Comparison of ENCODE assay signal across 16 cellular contexts in the genomic region with DNA sequence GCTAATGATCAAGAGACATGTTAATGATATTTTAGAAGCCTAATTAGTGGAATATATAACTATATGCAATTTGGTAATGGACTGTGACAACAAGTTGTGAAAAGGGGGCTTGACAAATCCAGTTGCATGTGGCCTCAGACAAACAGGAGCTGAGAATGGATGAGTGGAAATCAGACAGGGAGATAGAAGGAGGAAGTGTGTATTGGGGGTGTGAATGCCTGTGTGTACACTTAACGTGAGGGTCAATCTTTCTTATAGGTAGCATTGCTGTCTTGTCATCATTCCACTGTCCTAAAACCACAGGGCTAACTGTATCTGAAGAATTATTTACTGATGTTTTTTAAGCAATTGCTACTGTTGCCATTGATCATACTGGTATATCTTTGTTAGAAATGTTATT.
DNase-seq lines count a peak whose midpoint lies in the region; ATAC-seq and TF ChIP-seq lines count a peak whose summit lies in the region.
"Had no signal": no experiment of that assay in that cellular context is flagged by ENCODE, and none has a peak within 500 bp of the region (broad histone marks: within the 10 kb centered on the region; RNA-seq: fewer than 3 reads in every experiment).

No MANE protein-coding gene starts in this region.

- H3K4me1 Mint-ChIP-seq in CD14-positive monocyte, result peaks cover 7% of the 10 kb centered on the region

- WGBS in esophagus muscularis mucosa, result 54% methylated on average over 1 of the region's 1 CpG
- WGBS in sigmoid colon, 2 donors, result 15 to 75% methylated on average over 1 of the region's 1 CpG

- H3K27me3 ChIP-seq in left ventricle myocardium inferior (ENCODE audit: low read depth), result no peaks in the 10 kb centered on the region
- H3K27me3 ChIP-seq in esophagus muscularis mucosa, result no peaks in the 10 kb centered on the region
- no peaks in the 10 kb centered on the region for H3K27me3 ChIP-seq in sigmoid colon

- peaks cover 9% of the 10 kb centered on the region for H3K36me3 ChIP-seq in left ventricle myocardium inferior
- no peaks in the 10 kb centered on the region for H3K36me3 ChIP-seq in esophagus muscularis mucosa
- peaks cover 0 to 4% (median 0%) of the 10 kb centered on the region in 4 donors for H3K36me3 ChIP-seq in sigmoid colon
- H3K36me3 ChIP-seq: BE2C had no signal

- no peak for TF ChIP-seq CTCF in left ventricle myocardium inferior (IDR thresholded peaks at IDR 0.05; ENCODE audit: borderline replicate concordance)
- TF ChIP-seq CTCF in esophagus muscularis mucosa (IDR thresholded peaks at IDR 0.05), result no peak
- TF ChIP-seq CTCF in sigmoid colon (IDR thresholded peaks at IDR 0.05), result no peak
- TF ChIP-seq CTCF in CD14-positive monocyte (IDR thresholded peaks at IDR 0.05), result no peak

- no peak for ATAC-seq in left ventricle myocardium superior
- ATAC-seq in GM21528 (IDR thresholded peaks at IDR 0.05; ENCODE audit: low FRiP score, unreplicated experiment), result no peak
- ATAC-seq: Panc1 had no signal

- H3K4me3 Mint-ChIP-seq in CD14-positive monocyte, result no peak overlapping the region
- H3K4me3 Mint-ChIP-seq: CD4-positive, alpha-beta T cell had no signal

- H3K27ac ChIP-seq in left ventricle myocardium inferior (replicated peaks) (peak overlapping the region; percentile 86), esophagus muscularis mucosa (replicated peaks in 1 of 4) (peak overlapping the region in 3 of 4 donors; percentile 53 to 75 (median 71)), sigmoid colon (peak overlapping the region in 3 of 4 donors; percentile 57 to 76 (median 73))

- H3K4me1 ChIP-seq in left ventricle myocardium inferior (peaks cover 65% of the 10 kb centered on the region), esophagus muscularis mucosa (peaks cover 46 to 96% (median 87%) of the 10 kb centered on the region in 4 donors), sigmoid colon (peaks cover 0 to 90% (median 84%) of the 10 kb centered on the region in 4 donors)
- H3K4me1 ChIP-seq: BE2C had no signal

- no peak for TF ChIP-seq POLR2A in esophagus muscularis mucosa (IDR thresholded peaks at IDR 0.05; ENCODE audit: low read depth)
- TF ChIP-seq POLR2A in sigmoid colon (IDR thresholded peaks at IDR 0.05), result no peak

- H3K4me3 ChIP-seq in left ventricle myocardium inferior (no peak overlapping the region), esophagus muscularis mucosa (no peak overlapping the region), sigmoid colon (no peak overlapping the region)

- DNase-seq in left ventricle myocardium inferior, result no peak
- no peak for DNase-seq in left ventricle myocardium superior
- no peak for DNase-seq in esophagus muscularis mucosa (ENCODE audit: extremely low spot score)
- DNase-seq in sigmoid colon, result no peak
- DNase-seq in NCI-H774 (lab: John Stamatoyannopoulos, UW), result no peak
- DNase-seq in CD14-positive monocyte (ENCODE audit: low spot score), result no peak
- no peak for DNase-seq in NCI-H187 treated with DMSO at 0.1 percent for 48 hours (lab: John Stamatoyannopoulos, UW)
- DNase-seq: 8988T; BE2C; CD4-positive, alpha-beta T cell; NCI-H1417 treated with DMSO at 0.1 percent for 48 hours; NCI-H2029; NCI-H345; NCI-H526 had no signal

- intact Hi-C loops in left ventricle myocardium inferior (cut with micrococcal nuclease), result no loop called here
- intact Hi-C loops in left ventricle myocardium superior (cut with micrococcal nuclease), result no loop called here
- intact Hi-C loops in esophagus muscularis mucosa (cut with DNase I), result loop anchor here (5.0 kb wide), 1 partner anchor 158 kb away; no protein-coding TSS in a partner anchor
- intact Hi-C loops in sigmoid colon (cut with DNase I), result loop anchor here (5.0 kb wide), 1 partner anchor 1087 kb away; no protein-coding TSS in a partner anchor
- intact Hi-C loops in CD14-positive monocyte (cut with micrococcal nuclease), result no loop called here

- H3K9me3 Mint-ChIP-seq in CD14-positive monocyte, result no peaks in the 10 kb centered on the region
- H3K9me3 Mint-ChIP-seq: CD4-positive, alpha-beta T cell had no signal

- H3K27ac Mint-ChIP-seq in CD14-positive monocyte, result peak overlapping the region in 1 of 7 donors; percentile 20
- H3K27ac Mint-ChIP-seq: CD4-positive, alpha-beta T cell had no signal

- TF ChIP-seq EP300 in esophagus muscularis mucosa (IDR thresholded peaks at IDR 0.05) (no peak), sigmoid colon (IDR thresholded peaks at IDR 0.05) (no peak)

- H3K27me3 Mint-ChIP-seq in CD14-positive monocyte (ENCODE audit: low read depth in 3 of 3), result peaks cover 0 to 4% (median 2%) of the 10 kb centered on the region in 3 donors
- H3K27me3 Mint-ChIP-seq: CD4-positive, alpha-beta T cell had no signal

- H3K9me3 ChIP-seq in left ventricle myocardium inferior (replicated peaks) (no peaks in the 10 kb centered on the region), esophagus muscularis mucosa (no peaks in the 10 kb centered on the region), sigmoid colon (no peaks in the 10 kb centered on the region)
- H3K9me3 ChIP-seq: BE2C had no signal

- no peaks in the 10 kb centered on the region for H3K36me3 Mint-ChIP-seq in CD14-positive monocyte

Comparison
In these comparisons a context has a peak if more than half of its experiments do, and no peak if none do; other contexts are left out.
1. intact Hi-C loops: an anchor here in esophagus muscularis mucosa (5.0 kb wide) and sigmoid colon (5.0 kb wide); none called in left ventricle myocardium inferior, left ventricle myocardium superior and CD14-positive monocyte.